ENCODE assay signal across 22 cellular contexts in genomic region chr6:147297124-147297523, GRCh38.
"Had no signal": no experiment of that assay in that cellular context is flagged by ENCODE, and none has a peak within 500 bp of the region (broad histone marks: within the 10 kb centered on the region; RNA-seq: fewer than 3 reads in every experiment).

No MANE protein-coding gene starts in this region.

- H3K9me3 ChIP-seq: colonic mucosa, lower lobe of right lung, sigmoid colon, thyroid gland had no signal

- H3K4me1 ChIP-seq: colonic mucosa, esophagus squamous epithelium, lower lobe of right lung, neural progenitor cell, parathyroid adenoma, sigmoid colon, stomach, thyroid gland had no signal

- H3K27ac Mint-ChIP-seq: dendritic cell treated with granulocyte-macrophage colony-stimulating factor and Interleukin-4, amounts not matched to agents 40 ng/mL and 50 ng/mL, for 4 days; nephron; neural progenitor cell; progenitor cell of endocrine pancreas; stimulated activated effector memory CD8-positive, alpha-beta T cell treated with anti-CD3 and anti-CD28 coated beads, Interleukin-12 subunit alpha, Interleukin-12 subunit beta, amount 100 ng/mL, for 72 hours; type B pancreatic cell had no signal

- H3K4me3 Mint-ChIP-seq: dendritic cell treated with granulocyte-macrophage colony-stimulating factor and Interleukin-4, amounts not matched to agents 40 ng/mL and 50 ng/mL, for 4 days; nephron; neural progenitor cell; type B pancreatic cell had no signal

- H3K27me3 Mint-ChIP-seq: dendritic cell treated with granulocyte-macrophage colony-stimulating factor and Interleukin-4, amounts not matched to agents 40 ng/mL and 50 ng/mL, for 4 days; progenitor cell of endocrine pancreas; type B pancreatic cell had no signal

- ATAC-seq: left ventricle myocardium superior; lower lobe of right lung; stimulated activated effector memory CD8-positive, alpha-beta T cell treated with anti-CD3 and anti-CD28 coated beads, Interleukin-12 subunit alpha, Interleukin-12 subunit beta, amount 100 ng/mL, for 72 hours had no signal

- H3K27me3 ChIP-seq: colonic mucosa, esophagus squamous epithelium, neural progenitor cell, sigmoid colon, stomach, thyroid gland had no signal

- H3K27ac ChIP-seq: colonic mucosa, esophagus squamous epithelium, lower lobe of right lung, neural progenitor cell, parathyroid adenoma, sigmoid colon, stomach, thyroid gland had no signal

- FAIRE-seq: keratinocyte had no signal

- H3K4me1 Mint-ChIP-seq: nephron, neural progenitor cell had no signal

- DNase-seq: colonic mucosa; effector CD8-positive, alpha-beta T cell; erythroblast; esophagus squamous epithelium; foreskin melanocyte; hypothalamus; left ventricle myocardium superior; lower lobe of right lung; sigmoid colon; stimulated activated CD4-positive, alpha-beta T cell treated with anti-CD3 and anti-CD28 coated beads, Interleukin-2, amount 100 ng/mL, for 24 hours; stimulated activated CD4-positive, alpha-beta T cell treated with anti-CD3 and anti-CD28 coated beads, Interleukin-4, amount 100 ng/mL, for 24 hours; stimulated activated naive CD4-positive, alpha-beta T cell treated with Interleukin-2 at 50 U/mL for 16 hours; stomach; thyroid gland had no signal

- H3K36me3 ChIP-seq: colonic mucosa, lower lobe of right lung, thyroid gland had no signal

- H3K4me3 ChIP-seq: colonic mucosa, esophagus squamous epithelium, lower lobe of right lung, neural progenitor cell, sigmoid colon, stomach, thyroid gland had no signal
